Comparison of ENCODE assay signal across 11 cellular contexts in genomic region chr12:57622293-57623245, GRCh38. TPM values are rescaled to one million over a fixed set of nuclear protein-coding genes. Genes with fewer than 3 reads are reported as not detected.
DNase-seq lines count a peak whose midpoint lies in the region; ATAC-seq and TF ChIP-seq lines count a peak whose summit lies in the region.
"Had no signal": no experiment of that assay in that cellular context is flagged by ENCODE, and none has a peak within 500 bp of the region (broad histone marks: within the 10 kb centered on the region; RNA-seq: fewer than 3 reads in every experiment).

No MANE protein-coding gene starts in this region.

- no peaks in the 10 kb centered on the region for H3K36me3 Mint-ChIP-seq in stimulated activated naive CD8-positive, alpha-beta T cell treated with anti-CD3 and anti-CD28 coated beads, Interleukin-15, Interleukin-2, amounts not matched to agents 100 ng/mL and 50 ng/mL, for 24 hours (ENCODE audit: low read depth)
- no peaks in the 10 kb centered on the region for H3K36me3 Mint-ChIP-seq in activated B cell treated with CpG ODN at 0.5 μM for 24 hours (ENCODE audit: low read depth)

- CTCF ChIA-PET in activated B cell treated with CpG ODN at 0.5 μM for 24 hours (lab: Charles Lee): interaction anchor here (0.8 to 8.4 kb wide), 5 partner anchors 8 to 40 kb away, joined by 3 to 126 read pairs (median 6); partner anchors contain the start of gene B4GALNT1

- POLR2A ChIA-PET in activated B cell treated with CpG ODN at 0.5 μM for 24 hours (lab: Charles Lee): interaction anchor here (0.6 to 1.2 kb wide), 3 partner anchors 39 to 107 kb away, joined by 3 to 6 read pairs (median 3); partner anchors contain the start of gene DDIT3

- ATAC-seq in stimulated activated naive CD8-positive, alpha-beta T cell treated with anti-CD3 and anti-CD28 coated beads, Interleukin-15, Interleukin-2, amounts not matched to agents 100 U/mL and 50 U/mL, for 24 hours: no peak
- ATAC-seq in activated B cell treated with CpG ODN at 0.5 μM for 24 hours (ENCODE audit: low read depth) (no peak), left lobe of liver (no peak), HG02763 (IDR thresholded peaks at IDR 0.05; ENCODE audit: unreplicated experiment) (no peak), HG03565 (IDR thresholded peaks at IDR 0.05; ENCODE audit: unreplicated experiment) (no peak), HG02759 (IDR thresholded peaks at IDR 0.05; ENCODE audit: unreplicated experiment) (no peak)

- peaks cover 28% of the 10 kb centered on the region for H3K4me1 Mint-ChIP-seq in stimulated activated naive CD8-positive, alpha-beta T cell treated with anti-CD3 and anti-CD28 coated beads, Interleukin-15, Interleukin-2, amounts not matched to agents 100 ng/mL and 50 ng/mL, for 24 hours (ENCODE audit: low read depth)
- peaks cover 37% of the 10 kb centered on the region for H3K4me1 Mint-ChIP-seq in activated B cell treated with CpG ODN at 0.5 μM for 24 hours

- intact Hi-C loops in activated B cell treated with CpG ODN at 0.5 μM for 24 hours (cut with micrococcal nuclease): loop anchor here (10.0 kb wide), 1 partner anchor 398 kb away; the partner anchor contains the start of gene SHMT2

- DNase-seq in stimulated activated naive CD8-positive, alpha-beta T cell treated with anti-CD3 and anti-CD28 coated beads, Interleukin-15, Interleukin-2, amounts not matched to agents 100 U/mL and 50 U/mL, for 24 hours: no peak
- DNase-seq in activated B cell treated with CpG ODN at 0.5 μM for 24 hours: no peak
- peak; percentile 21 for DNase-seq in left lobe of liver (ENCODE audit: low spot score)
- DNase-seq in CD1c-positive myeloid dendritic cell (ENCODE audit: extremely low spot score): no peak
- DNase-seq: foreskin keratinocyte, occipital lobe had no signal

- H3K27ac Mint-ChIP-seq in stimulated activated naive CD8-positive, alpha-beta T cell treated with anti-CD3 and anti-CD28 coated beads, Interleukin-15, Interleukin-2, amounts not matched to agents 100 ng/mL and 50 ng/mL, for 24 hours: no peak overlapping the region
- H3K27ac Mint-ChIP-seq in activated B cell treated with CpG ODN at 0.5 μM for 24 hours: no peak overlapping the region
- H3K27ac Mint-ChIP-seq: activated CD4-positive, alpha-beta T cell treated with anti-CD3 and anti-CD28 coated beads for 36 hours had no signal

- H3K9me3 Mint-ChIP-seq in stimulated activated naive CD8-positive, alpha-beta T cell treated with anti-CD3 and anti-CD28 coated beads, Interleukin-15, Interleukin-2, amounts not matched to agents 100 ng/mL and 50 ng/mL, for 24 hours: no peaks in the 10 kb centered on the region
- no peaks in the 10 kb centered on the region for H3K9me3 Mint-ChIP-seq in activated B cell treated with CpG ODN at 0.5 μM for 24 hours

- no peak for TF ChIP-seq CTCF in activated B cell treated with CpG ODN at 0.5 μM for 24 hours (IDR thresholded peaks at IDR 0.05)

- peaks cover 90% of the 10 kb centered on the region for H3K27me3 Mint-ChIP-seq in stimulated activated naive CD8-positive, alpha-beta T cell treated with anti-CD3 and anti-CD28 coated beads, Interleukin-15, Interleukin-2, amounts not matched to agents 100 ng/mL and 50 ng/mL, for 24 hours
- H3K27me3 Mint-ChIP-seq in activated B cell treated with CpG ODN at 0.5 μM for 24 hours: peaks cover 81% of the 10 kb centered on the region

- H3K4me3 Mint-ChIP-seq in stimulated activated naive CD8-positive, alpha-beta T cell treated with anti-CD3 and anti-CD28 coated beads, Interleukin-15, Interleukin-2, amounts not matched to agents 100 ng/mL and 50 ng/mL, for 24 hours: peak overlapping the region; percentile 77
- H3K4me3 Mint-ChIP-seq in activated B cell treated with CpG ODN at 0.5 μM for 24 hours: peak overlapping the region; percentile 70

RNA-seq across cellular contexts. Expression of gene B4GALNT1, which starts 10.4 kb away (rescaled TPM):
- total RNA-seq in activated B cell treated with CpG ODN at 0.5 μM for 24 hours (0.31 and 0.51 TPM in 2 replicates), left lobe of liver (0.60 TPM)

RNA-seq across cellular contexts. Expression of gene ARHGEF25, which starts 11.3 kb away (rescaled TPM):
- total RNA-seq in activated B cell treated with CpG ODN at 0.5 μM for 24 hours (not detected in 2 replicates), left lobe of liver (1.5 TPM)

RNA-seq across cellular contexts. Expression of gene DTX3, which starts 17.9 kb away (rescaled TPM):
- total RNA-seq in activated B cell treated with CpG ODN at 0.5 μM for 24 hours: 3.7 and 3.9 TPM in 2 replicates
- 2.2 TPM for total RNA-seq in left lobe of liver

RNA-seq across cellular contexts. Expression of gene PIP4K2C, which starts 31.6 kb away (rescaled TPM):
- total RNA-seq in activated B cell treated with CpG ODN at 0.5 μM for 24 hours (16.5 and 17.9 TPM in 2 replicates), left lobe of liver (11.8 TPM)
